16 cellular contexts compared by ENCODE assay signal in the genomic region with DNA sequence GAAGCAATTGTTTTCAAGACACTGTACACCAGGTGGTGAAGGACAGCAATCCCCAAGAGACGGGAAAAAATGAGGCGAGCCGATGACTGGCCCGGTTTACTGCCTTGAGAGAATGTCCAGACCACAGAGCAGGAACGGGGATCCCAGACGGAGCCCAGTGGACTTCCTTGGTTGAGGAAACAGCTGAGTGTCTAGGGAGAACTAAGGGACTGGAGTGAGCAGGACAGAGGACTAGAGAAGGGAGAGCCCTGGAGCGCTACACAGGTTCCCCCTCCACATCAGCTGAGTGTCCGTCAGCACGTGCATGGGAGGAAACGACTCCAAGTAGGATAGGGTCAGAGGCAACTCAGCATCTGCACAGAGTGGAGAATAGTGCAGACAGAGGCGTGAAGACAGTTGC. TPM values are rescaled to one million over a fixed set of nuclear protein-coding genes. Genes with fewer than 3 reads are reported as not detected.
DNase-seq lines count a peak whose midpoint lies in the region; ATAC-seq and TF ChIP-seq lines count a peak whose summit lies in the region.
"Had no signal": no experiment of that assay in that cellular context is flagged by ENCODE, and none has a peak within 500 bp of the region (broad histone marks: within the 10 kb centered on the region; RNA-seq: fewer than 3 reads in every experiment).

No MANE protein-coding gene starts in this region.

- no peak for ATAC-seq in T-helper 17 cell
- ATAC-seq in left lobe of liver, result peak; percentile 38
- no peak for ATAC-seq in stimulated activated memory B cell treated with anti-CD40 and anti-IgM and Interleukin-4, amounts not matched to agents 10 μg/mL and 1 μg/mL and 100 μg/mL, for 72 hours
- no peak for ATAC-seq in stimulated activated effector memory CD8-positive, alpha-beta T cell treated with anti-CD3 and anti-CD28 coated beads, Interleukin-12 subunit alpha, Interleukin-12 subunit beta, amount 100 ng/mL, for 72 hours
- ATAC-seq: foreskin keratinocyte, HCT116 had no signal

- peaks cover 0 to 6% (median 0%) of the 10 kb centered on the region in 7 donors for H3K27me3 ChIP-seq in spleen (replicated peaks in 1 of 7)

- H3K36me3 Mint-ChIP-seq in T-helper 17 cell (ENCODE audit: low read depth), result peaks cover 2% of the 10 kb centered on the region
- H3K36me3 Mint-ChIP-seq in stimulated activated memory B cell treated with anti-CD40 and anti-IgM and Interleukin-4, amounts not matched to agents 10 μg/mL and 1 μg/mL and 100 μg/mL, for 72 hours, result peaks cover 6% of the 10 kb centered on the region
- H3K36me3 Mint-ChIP-seq in stimulated activated effector memory CD8-positive, alpha-beta T cell treated with anti-CD3 and anti-CD28 coated beads, Interleukin-12 subunit alpha, Interleukin-12 subunit beta, amount 100 ng/mL, for 72 hours, result no peaks in the 10 kb centered on the region

- H3K4me3 ChIP-seq in spleen, result no peak overlapping the region

- peak overlapping the region; percentile 29 for H3K27ac Mint-ChIP-seq in T-helper 17 cell
- no peak overlapping the region for H3K27ac Mint-ChIP-seq in stimulated activated memory B cell treated with anti-CD40 and anti-IgM and Interleukin-4, amounts not matched to agents 10 μg/mL and 1 μg/mL and 100 μg/mL, for 72 hours
- H3K27ac Mint-ChIP-seq in stimulated activated effector memory CD8-positive, alpha-beta T cell treated with anti-CD3 and anti-CD28 coated beads, Interleukin-12 subunit alpha, Interleukin-12 subunit beta, amount 100 ng/mL, for 72 hours, result no peak overlapping the region
- H3K27ac Mint-ChIP-seq: activated T-helper 1 cell treated with anti-CD3 and anti-CD28 coated beads, Interleukin-12 subunit alpha, Interleukin-12 subunit beta, Interleukin-2, Interleukin-4 antibody, amounts not matched to agents 30 ng/mL and 10 ng/mL and 1 ng/mL, durations not matched to agents 14 hours and 24 hours and 36 hours had no signal

- peaks cover 13% of the 10 kb centered on the region for H3K9me3 Mint-ChIP-seq in stimulated activated memory B cell treated with anti-CD40 and anti-IgM and Interleukin-4, amounts not matched to agents 10 μg/mL and 1 μg/mL and 100 μg/mL, for 72 hours
- peaks cover 3% of the 10 kb centered on the region for H3K9me3 Mint-ChIP-seq in stimulated activated effector memory CD8-positive, alpha-beta T cell treated with anti-CD3 and anti-CD28 coated beads, Interleukin-12 subunit alpha, Interleukin-12 subunit beta, amount 100 ng/mL, for 72 hours

- peaks cover 0 to 21% (median under 1%) of the 10 kb centered on the region in 6 donors for H3K4me1 ChIP-seq in spleen
- H3K4me1 ChIP-seq: foreskin keratinocyte had no signal

- intact Hi-C loops in spleen (cut with DNase I; ENCODE audit: low total_unique reads), result no loop called here

- peak; percentile 2 for DNase-seq in MV-4-11 (lab: John Stamatoyannopoulos, UW)
- no peak for DNase-seq in T-helper 17 cell
- DNase-seq in left lobe of liver (ENCODE audit: low spot score), result no peak
- DNase-seq in spleen, result peak; percentile 53
- no peak for DNase-seq in stimulated activated effector memory CD8-positive, alpha-beta T cell treated with anti-CD3 and anti-CD28 coated beads, Interleukin-12 subunit alpha, Interleukin-12 subunit beta, amount 100 ng/mL, for 72 hours (ENCODE audit: low spot score in 2 of 2)
- no peak for DNase-seq in activated CD8-positive, alpha-beta memory T cell treated with anti-CD3 and anti-CD28 coated beads for 24 hours
- DNase-seq: C1 segment of cervical spinal cord; DMS53; foreskin keratinocyte; NCI-H526; stimulated activated CD4-positive, alpha-beta T cell treated with anti-CD3 and anti-CD28 coated beads, Interleukin-4, amount 100 ng/mL, for 1 hour had no signal

- peaks cover 8% of the 10 kb centered on the region for H3K9me3 ChIP-seq in T-helper 17 cell (ENCODE audit: control insufficient read depth, low read length, poor library complexity, severe bottlenecking)
- H3K9me3 ChIP-seq in spleen, result peaks cover 0 to 35% (median 23%) of the 10 kb centered on the region in 8 donors

- H3K27me3 Mint-ChIP-seq in T-helper 17 cell, result no peaks in the 10 kb centered on the region
- H3K27me3 Mint-ChIP-seq in stimulated activated memory B cell treated with anti-CD40 and anti-IgM and Interleukin-4, amounts not matched to agents 10 μg/mL and 1 μg/mL and 100 μg/mL, for 72 hours, result peaks cover 59% of the 10 kb centered on the region

- H3K36me3 ChIP-seq in spleen, result no peaks in the 10 kb centered on the region

- H3K4me1 Mint-ChIP-seq in T-helper 17 cell, result peaks cover 8% of the 10 kb centered on the region
- H3K4me1 Mint-ChIP-seq in stimulated activated memory B cell treated with anti-CD40 and anti-IgM and Interleukin-4, amounts not matched to agents 10 μg/mL and 1 μg/mL and 100 μg/mL, for 72 hours, result peaks cover 6% of the 10 kb centered on the region
- peaks cover 25% of the 10 kb centered on the region for H3K4me1 Mint-ChIP-seq in stimulated activated effector memory CD8-positive, alpha-beta T cell treated with anti-CD3 and anti-CD28 coated beads, Interleukin-12 subunit alpha, Interleukin-12 subunit beta, amount 100 ng/mL, for 72 hours

- TF ChIP-seq POLR2A in spleen (IDR thresholded peaks at IDR 0.05), result no peak

- peak overlapping the region in 7 of 8 donors; percentile 28 to 55 (median 51) for H3K27ac ChIP-seq in spleen
- H3K27ac ChIP-seq: foreskin keratinocyte had no signal

- 47 to 67% (median 51%) methylated on average over 11 of the region's 11 CpGs for WGBS in spleen, 5 donors

- no peak for TF ChIP-seq CTCF in spleen (IDR thresholded peaks at IDR 0.05 in 8 of 11, conservative IDR thresholded peaks at IDR 0.05 in 3 of 11)

- H3K4me3 Mint-ChIP-seq in T-helper 17 cell, result no peak overlapping the region
- no peak overlapping the region for H3K4me3 Mint-ChIP-seq in stimulated activated memory B cell treated with anti-CD40 and anti-IgM and Interleukin-4, amounts not matched to agents 10 μg/mL and 1 μg/mL and 100 μg/mL, for 72 hours
- H3K4me3 Mint-ChIP-seq in stimulated activated effector memory CD8-positive, alpha-beta T cell treated with anti-CD3 and anti-CD28 coated beads, Interleukin-12 subunit alpha, Interleukin-12 subunit beta, amount 100 ng/mL, for 72 hours, result no peak overlapping the region
- H3K4me3 Mint-ChIP-seq: activated T-helper 1 cell treated with anti-CD3 and anti-CD28 coated beads, Interleukin-12 subunit alpha, Interleukin-12 subunit beta, Interleukin-2, Interleukin-4 antibody, amounts not matched to agents 30 ng/mL and 10 ng/mL and 1 ng/mL, durations not matched to agents 14 hours and 24 hours and 36 hours had no signal

RNA-seq across cellular contexts. Expression of a gene that starts 7.1 kb away (rescaled TPM):
- 10 to 100 TPM in 1 of 2 donors, 1 to 10 TPM in 1; 9.7 to 24.4 TPM for total RNA-seq in T-helper 17 cell
- total RNA-seq in left lobe of liver, result 0.28 TPM
- 10 to 100 TPM; 15.4 to 71.9 (median 58.1) TPM for total RNA-seq in spleen
- 10 to 100 TPM in 1 of 3 donors, 1 to 10 TPM in 2; 2.8 to 29.5 (median 8.6) TPM for polyA plus RNA-seq in spleen
- total RNA-seq: activated T-helper 1 cell treated with anti-CD3 and anti-CD28 coated beads, Interleukin-12 subunit alpha, Interleukin-12 subunit beta, Interleukin-2, Interleukin-4 antibody, amounts not matched to agents 30 ng/mL and 10 ng/mL and 1 ng/mL, durations not matched to agents 14 hours and 24 hours and 36 hours; foreskin keratinocyte; RPMI7951 had no signal
- polyA plus RNA-seq: foreskin keratinocyte had no signal

RNA-seq across cellular contexts. Expression of a gene that starts 23.0 kb away (rescaled TPM):
- under 1 TPM in 1 of 2 donors, not detected in 1; 0.99 TPM for total RNA-seq in T-helper 17 cell
- total RNA-seq in left lobe of liver, result not detected
- total RNA-seq in spleen, result 1 to 10 TPM in 3 of 7 donors, under 1 TPM in 3, not detected in 1; 0.17 to 2.5 (median 0.92) TPM
- polyA plus RNA-seq in spleen, result under 1 TPM; 0.27 to 0.72 (median 0.32) TPM
- total RNA-seq: activated T-helper 1 cell treated with anti-CD3 and anti-CD28 coated beads, Interleukin-12 subunit alpha, Interleukin-12 subunit beta, Interleukin-2, Interleukin-4 antibody, amounts not matched to agents 30 ng/mL and 10 ng/mL and 1 ng/mL, durations not matched to agents 14 hours and 24 hours and 36 hours; foreskin keratinocyte; RPMI7951 had no signal
- polyA plus RNA-seq: foreskin keratinocyte, neural cell had no signal

Comparison
In these comparisons a context has a peak if more than half of its experiments do, and no peak if none do; other contexts are left out.
1. DNase-seq: peak in MV-4-11 (single experiment) and spleen (single experiment); none in T-helper 17 cell (0 of 3), left lobe of liver (single experiment), stimulated activated effector memory CD8-positive, alpha-beta T cell treated with anti-CD3 and anti-CD28 coated beads, Interleukin-12 subunit alpha, Interleukin-12 subunit beta, amount 100 ng/mL, for 72 hours (0 of 2) and activated CD8-positive, alpha-beta memory T cell treated with anti-CD3 and anti-CD28 coated beads for 24 hours (single experiment).